Comparison of ENCODE assay signal across 22 cellular contexts in genomic region chr13:21610687-21611086, GRCh38. TPM values are rescaled to one million over a fixed set of nuclear protein-coding genes. Genes with fewer than 3 reads are reported as not detected.
A peak's percentile ranks its signal among the peaks of the same experiment; 100 is the strongest.
DNase-seq lines count a peak whose midpoint lies in the region; ATAC-seq, FAIRE-seq and TF ChIP-seq lines count a peak whose summit lies in the region.
"Had no signal": no experiment of that assay in that cellular context is flagged by ENCODE, and none has a peak within 500 bp of the region (broad histone marks: within the 10 kb centered on the region; RNA-seq: fewer than 3 reads in every experiment).

No MANE protein-coding gene starts in this region.

- no peak overlapping the region for H3K4me2 ChIP-seq in HepG2 (ENCODE audit: low read depth, low read length)
- H3K4me2 ChIP-seq: BLaER1 treated with 17β-estradiol and CSF1 and Interleukin-3, amounts not matched to agents 10 nM and 100 nM had no signal

- no TSS peak for BruUV-seq in HepG2 (replicated peaks; lab: Mats Ljungman, UMichigan)

- peaks cover 2 to 3% of the 10 kb centered on the region in 2 experiments; a peak in 1 of 5 replicates for H3K27me3 ChIP-seq in HepG2 (ENCODE audit: control insufficient read depth in 1 of 2, insufficient read depth in 2 of 2, low read length in 2 of 2)
- no peaks in the 10 kb centered on the region for H3K27me3 ChIP-seq in testis
- H3K27me3 ChIP-seq: BLaER1 treated with 17β-estradiol and CSF1 and Interleukin-3, amounts not matched to agents 10 nM and 100 nM had no signal

- POLR2A ChIA-PET in HepG2 (lab: Yijun Ruan, JAX): no interaction called here

- no peak overlapping the region for H3K4me3 ChIP-seq in HepG2 (replicated peaks in 1 of 3; ENCODE audit: insufficient read depth in 1 of 3, low read depth in 2 of 3, low read length in 3 of 3)
- peak overlapping the region; percentile 16 to 18 for H3K4me3 ChIP-seq in testis
- H3K4me3 ChIP-seq: BLaER1 treated with 17β-estradiol and CSF1 and Interleukin-3, amounts not matched to agents 10 nM and 100 nM had no signal

- H3K27ac ChIP-seq in HepG2 (ENCODE audit: extremely low read length, insufficient read depth, low read length): no peak overlapping the region
- no peak overlapping the region for H3K27ac ChIP-seq in testis
- H3K27ac ChIP-seq: BLaER1 treated with 17β-estradiol and CSF1 and Interleukin-3, amounts not matched to agents 10 nM and 100 nM; C4-2B had no signal

- TF ChIP-seq CTCF in HepG2 (CRISPR knock-in tag; IDR thresholded peaks at IDR 0.05) (no peak), testis (IDR thresholded peaks at IDR 0.05) (no peak)

- no peaks in the 10 kb centered on the region for H4K20me1 ChIP-seq in HepG2 (ENCODE audit: insufficient read depth, low read length)
- H4K20me1 ChIP-seq: BLaER1 treated with 17β-estradiol and CSF1 and Interleukin-3, amounts not matched to agents 10 nM and 100 nM had no signal

- H3K4me1 ChIP-seq in HepG2 (ENCODE audit: insufficient read depth, low read length) (peaks cover 7% of the 10 kb centered on the region; the same call in 1 of the 2 replicates), testis (no peaks in the 10 kb centered on the region)

- no peak for TF ChIP-seq POLR2A in HepG2 (IDR thresholded peaks at IDR 0.05; ENCODE audit: insufficient read depth in 1 of 2, low read depth in 2 of 2, low read length in 2 of 2)
- TF ChIP-seq POLR2A in testis (IDR thresholded peaks at IDR 0.05): no peak

- WGBS in HepG2 (ENCODE audit: low lambda C conversion rate): 48% methylated on average over 5 of the region's 12 CpGs
- WGBS in testis, 2 donors: 76% methylated on average over 12 of the region's 12 CpGs; no CpG with 5 or more reads in 1 of the 2 donors

- H3K4me1 Mint-ChIP-seq in stimulated activated naive CD8-positive, alpha-beta T cell treated with anti-CD3 and anti-CD28 coated beads, Interleukin-15, amount 100 ng/mL, for 72 hours: no peaks in the 10 kb centered on the region
- H3K4me1 Mint-ChIP-seq: B cell had no signal

- no peak for TF ChIP-seq RAD21 in HepG2 (CRISPR knock-in tag; IDR thresholded peaks at IDR 0.05)

- in situ Hi-C loops in HepG2 (cut with HindIII; ENCODE audit: extremely low pct_ligation_motif_present, low pct_unique_long_range_greater_than_20kb): loop anchor here (25.0 kb wide), 1 partner anchor 1177 kb away; no protein-coding TSS in a partner anchor

- no peaks in the 10 kb centered on the region for H3K36me3 ChIP-seq in HepG2 (replicated peaks in 1 of 2; ENCODE audit: control insufficient read depth in 1 of 2, insufficient read depth in 2 of 2, low read length in 2 of 2)
- no peaks in the 10 kb centered on the region for H3K36me3 ChIP-seq in testis (ENCODE audit: low read depth, missing control alignments)
- H3K36me3 ChIP-seq: BLaER1 treated with 17β-estradiol and CSF1 and Interleukin-3, amounts not matched to agents 10 nM and 100 nM had no signal

- no peak overlapping the region for H3K9ac ChIP-seq in HepG2 (ENCODE audit: insufficient read depth, low read depth, low read length)
- H3K9ac ChIP-seq: BLaER1 treated with 17β-estradiol and CSF1 and Interleukin-3, amounts not matched to agents 10 nM and 100 nM had no signal

- no peak for FAIRE-seq in HepG2 (lab: Jason Lieb, UNC)
- FAIRE-seq: A204.1, D721Med, G401.6, GM12891, GM19239 had no signal

- no peaks in the 10 kb centered on the region for H3K79me2 ChIP-seq in HepG2 (ENCODE audit: insufficient read depth, low read length)

- intact Hi-C loops in HepG2 (cut with micrococcal nuclease; ENCODE audit: unreplicated experiment) (no loop called here), testis (cut with DNase I; ENCODE audit: low total_unique reads) (no loop called here)

- peak; percentile 32; the same call in 1 of the 3 replicates for ATAC-seq in HepG2
- ATAC-seq in stimulated activated naive CD8-positive, alpha-beta T cell treated with anti-CD3 and anti-CD28 coated beads, Interleukin-15, amount 100 ng/mL, for 72 hours: no peak
- ATAC-seq: CD8-positive, alpha-beta T cell had no signal

- no peak for DNase-seq in HepG2 (ENCODE audit: low spot score)
- DNase-seq in testis: no peak
- no peak for DNase-seq in stimulated activated naive CD8-positive, alpha-beta T cell treated with anti-CD3 and anti-CD28 coated beads, Interleukin-15, amount 100 ng/mL, for 72 hours
- DNase-seq in AG20443 (ENCODE audit: low spot score): no peak
- DNase-seq in SKM-1 treated with dmso at 0.1 percent for 144 hours (lab: John Stamatoyannopoulos, UW; ENCODE audit: unreplicated experiment): no peak
- DNase-seq: 8988T; ACHN; AML-193; Caco-2; Calu3; CD4-positive, alpha-beta T cell; CD8-positive, alpha-beta T cell; DMS79 treated with DMSO at 0.1 percent for 48 hours; GF-D8 had no signal

- no peak for TF ChIP-seq EP300 in HepG2 (IDR thresholded peaks at IDR 0.05; ENCODE audit: low read depth in 2 of 2, low read length in 2 of 2)
- no peak for TF ChIP-seq EP300 in HepG2 (CRISPR knock-in tag; IDR thresholded peaks at IDR 0.05; ENCODE audit: borderline replicate concordance)

- H2AFZ ChIP-seq in HepG2 (ENCODE audit: low read length): no peak overlapping the region

- H3K9me3 ChIP-seq in HepG2 (ENCODE audit: low read length): no peaks in the 10 kb centered on the region
- H3K9me3 ChIP-seq in testis: no peaks in the 10 kb centered on the region
- H3K9me3 ChIP-seq: Caco-2 had no signal

- CTCF ChIA-PET in HepG2 (lab: Yijun Ruan, JAX; ENCODE audit: low intra/inter-chr PET ratio, low total read pairs): no interaction called here

- no peak overlapping the region for H3K27ac Mint-ChIP-seq in stimulated activated naive CD8-positive, alpha-beta T cell treated with anti-CD3 and anti-CD28 coated beads, Interleukin-15, amount 100 ng/mL, for 72 hours
- H3K27ac Mint-ChIP-seq: B cell; CD4-positive, alpha-beta T cell; CD8-positive, alpha-beta T cell had no signal

- no peak overlapping the region for H3K4me3 Mint-ChIP-seq in stimulated activated naive CD8-positive, alpha-beta T cell treated with anti-CD3 and anti-CD28 coated beads, Interleukin-15, amount 100 ng/mL, for 72 hours
- H3K4me3 Mint-ChIP-seq: B cell; CD4-positive, alpha-beta T cell; CD8-positive, alpha-beta T cell had no signal

- H3K9me3 Mint-ChIP-seq in stimulated activated naive CD8-positive, alpha-beta T cell treated with anti-CD3 and anti-CD28 coated beads, Interleukin-15, amount 100 ng/mL, for 72 hours: no peaks in the 10 kb centered on the region
- H3K9me3 Mint-ChIP-seq: CD4-positive, alpha-beta T cell; CD8-positive, alpha-beta T cell had no signal

- peaks cover 10% of the 10 kb centered on the region for H3K27me3 Mint-ChIP-seq in stimulated activated naive CD8-positive, alpha-beta T cell treated with anti-CD3 and anti-CD28 coated beads, Interleukin-15, amount 100 ng/mL, for 72 hours

TF ChIP-seq in HepG2, 621 proteins besides CTCF, POLR2A, EP300 and RAD21 (continues in another document):
- no peak for TF ChIP-seq ZNF180 (CRISPR knock-in tag; IDR thresholded peaks at IDR 0.05; ENCODE audit: borderline replicate concordance, low read depth)
- no peak for TF ChIP-seq ELF1 (CRISPR knock-in tag; IDR thresholded peaks at IDR 0.05)
- TF ChIP-seq RFXAP (CRISPR knock-in tag; IDR thresholded peaks at IDR 0.05; ENCODE audit: borderline replicate concordance): no peak
- no peak for TF ChIP-seq SIX4 (CRISPR knock-in tag; IDR thresholded peaks at IDR 0.05)
- TF ChIP-seq HNRNPL (IDR thresholded peaks at IDR 0.05; ENCODE audit: low read depth, low read length): no peak
- no peak for TF ChIP-seq ZBTB1 (CRISPR knock-in tag; IDR thresholded peaks at IDR 0.05; ENCODE audit: borderline replicate concordance)
- TF ChIP-seq SRSF9 (IDR thresholded peaks at IDR 0.05; ENCODE audit: borderline replicate concordance, insufficient read depth, low read depth, low read length, poor library complexity, severe bottlenecking): no peak
- TF ChIP-seq ZNF597 (CRISPR knock-in tag; IDR thresholded peaks at IDR 0.05): no peak
- TF ChIP-seq ZNF674 (CRISPR knock-in tag; IDR thresholded peaks at IDR 0.05; ENCODE audit: low read depth): no peak
- TF ChIP-seq NCOA2 (CRISPR knock-in tag; IDR thresholded peaks at IDR 0.05): no peak
- TF ChIP-seq MYC (CRISPR knock-in tag; IDR thresholded peaks at IDR 0.05; ENCODE audit: borderline replicate concordance): no peak
- no peak for TF ChIP-seq ZFP36L1 (CRISPR knock-in tag; IDR thresholded peaks at IDR 0.05)

RNA-seq across cellular contexts. Expression of gene MICU2, which starts 6.7 kb away (rescaled TPM):
- 42.4 and 56.5 TPM in 2 replicates for total RNA-seq in HepG2 (2016; rRNA removed; fragmentation: Illumina TruSeq; extraction: Trizol)
- total RNA-seq in HepG2 (2016; cell fraction: cytosol; rRNA removed; fragmentation: Illumina TruSeq; extraction: Trizol; ENCODE audit: low read depth): 3.6 and 4.5 TPM in 2 replicates
- total RNA-seq in HepG2 (2016; cell fraction: insoluble cytoplasmic fraction; rRNA removed; fragmentation: Illumina TruSeq; extraction: Trizol): 41.6 and 57.3 TPM in 2 replicates
- total RNA-seq in HepG2 (2016; cell fraction: membrane; rRNA removed; fragmentation: Illumina TruSeq; extraction: Trizol): 8.7 and 9.1 TPM in 2 replicates
- total RNA-seq in HepG2 (2016; cell fraction: nucleus; rRNA removed; fragmentation: Illumina TruSeq; extraction: Trizol): 21.1 and 24.4 TPM in 2 replicates
- polyA plus RNA-seq in HepG2 (2011; rRNA removed): 24.5 and 31.7 TPM in 2 replicates
- polyA plus RNA-seq in HepG2 (2011; cell fraction: cytosol; rRNA removed): 31.6 and 33.0 TPM in 2 replicates
- 25.0 and 29.4 TPM in 2 replicates for polyA plus RNA-seq in HepG2 (2011; cell fraction: nucleus; rRNA removed)
- 19.9 and 23.4 TPM in 2 replicates for polyA plus RNA-seq in HepG2 (2012)
- 2.7 and 2.9 TPM in 2 replicates for polyA plus RNA-seq in HepG2 (2016; cell fraction: cytosol; fragmentation: Illumina TruSeq; extraction: Trizol; ENCODE audit: low read depth)
- polyA plus RNA-seq in HepG2 (2016; cell fraction: insoluble cytoplasmic fraction; fragmentation: Illumina TruSeq; extraction: Trizol; ENCODE audit: low read depth): 55.6 and 59.5 TPM in 2 replicates
- polyA plus RNA-seq in HepG2 (2016; cell fraction: membrane; fragmentation: Illumina TruSeq; extraction: Trizol; ENCODE audit: low read depth): 5.6 TPM in 2 replicates
- 30.3 and 34.9 TPM in 2 replicates for polyA plus RNA-seq in HepG2 (2016; cell fraction: nucleus; fragmentation: Illumina TruSeq; extraction: Trizol; ENCODE audit: insufficient read depth, low read depth)
- polyA minus RNA-seq in HepG2 (2011; rRNA and poly(A)+ RNA removed; ENCODE audit: low replicate concordance): 5.1 and 10.2 TPM in 2 replicates
- polyA minus RNA-seq in HepG2 (2011; cell fraction: cytosol; rRNA and poly(A)+ RNA removed): 16.1 and 17.5 TPM in 2 replicates
- polyA minus RNA-seq in HepG2 (2011; cell fraction: nucleus; rRNA and poly(A)+ RNA removed): 27.2 and 34.8 TPM in 2 replicates
- 10 to 100 TPM; 81.1 to 98.9 TPM for total RNA-seq in testis
- polyA plus RNA-seq in testis (ENCODE audit: insufficient read depth, low read depth, low replicate concordance): 43.2 TPM

Comparison
In these comparisons a context has a peak if more than half of its experiments do, and no peak if none do; other contexts are left out.
1. H3K4me3 ChIP-seq: peak in testis (2 of 2); none in HepG2 (0 of 3).